ENCODE assay signal across 19 cellular contexts in genomic region chr4:85509882-85510631, GRCh38. TPM values are rescaled to one million over a fixed set of nuclear protein-coding genes. Genes with fewer than 3 reads are reported as not detected.
"Had no signal": no experiment of that assay in that cellular context is flagged by ENCODE, and none has a peak within 500 bp of the region (broad histone marks: within the 10 kb centered on the region; RNA-seq: fewer than 3 reads in every experiment).

No MANE protein-coding gene starts in this region.

- DNase-seq: activated CD4-positive, alpha-beta memory T cell treated with anti-CD3 and anti-CD28 coated beads for 36 hours; activated CD8-positive, alpha-beta memory T cell treated with anti-CD3 and anti-CD28 coated beads, Interleukin-2, amount 10 ng/mL, durations not matched to agents 7 days and 5 days; activated naive CD4-positive, alpha-beta T cell treated with anti-CD3 and anti-CD28 coated beads, Interleukin-2, amount 10 ng/mL, durations not matched to agents 7 days and 5 days; activated T-cell treated with anti-CD3 and anti-CD28 coated beads, Interleukin-2, amount 50 U/mL, for 1 hour; dermis blood vessel endothelial cell; foreskin melanocyte; immature natural killer cell; occipital lobe; spleen had no signal

- H3K4me1 Mint-ChIP-seq: activated CD8-positive, alpha-beta memory T cell treated with anti-CD3 and anti-CD28 coated beads, Interleukin-2, amount 10 ng/mL, durations not matched to agents 7 days and 5 days; activated naive CD4-positive, alpha-beta T cell treated with anti-CD3 and anti-CD28 coated beads, Interleukin-2, amount 10 ng/mL, durations not matched to agents 7 days and 5 days; immature natural killer cell had no signal

- FAIRE-seq: astrocyte, bronchial epithelial cell, urothelium cell line had no signal

- H3K27me3 Mint-ChIP-seq: activated CD8-positive, alpha-beta memory T cell treated with anti-CD3 and anti-CD28 coated beads, Interleukin-2, amount 10 ng/mL, durations not matched to agents 7 days and 5 days; activated naive CD4-positive, alpha-beta T cell treated with anti-CD3 and anti-CD28 coated beads, Interleukin-2, amount 10 ng/mL, durations not matched to agents 7 days and 5 days; progenitor cell of endocrine pancreas had no signal

- H3K27ac ChIP-seq: epithelial cell of prostate, spleen, VCaP had no signal

- H3K4me3 ChIP-seq: spleen had no signal

- H3K27me3 ChIP-seq: spleen had no signal

- ATAC-seq: activated CD8-positive, alpha-beta memory T cell treated with anti-CD3 and anti-CD28 coated beads, Interleukin-2, amount 10 ng/mL, durations not matched to agents 7 days and 5 days; sciatic nerve had no signal

- H3K36me3 Mint-ChIP-seq: activated CD4-positive, alpha-beta memory T cell treated with anti-CD3 and anti-CD28 coated beads for 36 hours; activated CD8-positive, alpha-beta memory T cell treated with anti-CD3 and anti-CD28 coated beads, Interleukin-2, amount 10 ng/mL, durations not matched to agents 7 days and 5 days; activated naive CD4-positive, alpha-beta T cell treated with anti-CD3 and anti-CD28 coated beads, Interleukin-2, amount 10 ng/mL, durations not matched to agents 7 days and 5 days; immature natural killer cell had no signal

- H3K27ac Mint-ChIP-seq: activated CD4-positive, alpha-beta memory T cell treated with anti-CD3 and anti-CD28 coated beads for 36 hours; activated CD8-positive, alpha-beta memory T cell treated with anti-CD3 and anti-CD28 coated beads, Interleukin-2, amount 10 ng/mL, durations not matched to agents 7 days and 5 days; activated naive CD4-positive, alpha-beta T cell treated with anti-CD3 and anti-CD28 coated beads, Interleukin-2, amount 10 ng/mL, durations not matched to agents 7 days and 5 days; activated T-helper 2 cell treated with anti-CD3 and anti-CD28 coated beads, Interferon-gamma antibody, Interleukin-2, Interleukin-4, amounts not matched to agents 10 μg/mL and 5 μg/mL and 100 μg/mL, durations not matched to agents 14 hours and 24 hours and 36 hours; immature natural killer cell; nephron; progenitor cell of endocrine pancreas had no signal

- H3K4me3 Mint-ChIP-seq: activated CD4-positive, alpha-beta memory T cell treated with anti-CD3 and anti-CD28 coated beads for 36 hours; activated CD8-positive, alpha-beta memory T cell treated with anti-CD3 and anti-CD28 coated beads, Interleukin-2, amount 10 ng/mL, durations not matched to agents 7 days and 5 days; activated naive CD4-positive, alpha-beta T cell treated with anti-CD3 and anti-CD28 coated beads, Interleukin-2, amount 10 ng/mL, durations not matched to agents 7 days and 5 days; immature natural killer cell; nephron had no signal

- H3K9me3 Mint-ChIP-seq: activated naive CD4-positive, alpha-beta T cell treated with anti-CD3 and anti-CD28 coated beads, Interleukin-2, amount 10 ng/mL, durations not matched to agents 7 days and 5 days; activated T-helper 2 cell treated with anti-CD3 and anti-CD28 coated beads, Interferon-gamma antibody, Interleukin-2, Interleukin-4, amounts not matched to agents 10 μg/mL and 5 μg/mL and 100 μg/mL, durations not matched to agents 14 hours and 24 hours and 36 hours had no signal

RNA-seq across cellular contexts. Expression of gene ARHGAP24, which starts 35.1 kb away (rescaled TPM):
- total RNA-seq: activated CD4-positive, alpha-beta memory T cell treated with anti-CD3 and anti-CD28 coated beads for 36 hours; activated CD8-positive, alpha-beta memory T cell treated with anti-CD3 and anti-CD28 coated beads, Interleukin-2, amount 10 ng/mL, durations not matched to agents 7 days and 5 days; activated T-helper 2 cell treated with anti-CD3 and anti-CD28 coated beads, Interferon-gamma antibody, Interleukin-2, Interleukin-4, amounts not matched to agents 10 μg/mL and 5 μg/mL and 100 μg/mL, durations not matched to agents 14 hours and 24 hours and 36 hours; T-helper 1 cell treated with Interleukin-12 subunit alpha and Interleukin-12 subunit beta and Interleukin-4 antibody, amounts not matched to agents 30 ng/mL and 1 ng/mL, for 36 hours had no signal
